ENCODE assay signal across 23 cellular contexts in genomic region chr9:129851821-129852220, GRCh38. TPM values are rescaled to one million over a fixed set of nuclear protein-coding genes. Genes with fewer than 3 reads are reported as not detected.
DNase-seq lines count a peak whose midpoint lies in the region; ATAC-seq and TF ChIP-seq lines count a peak whose summit lies in the region.
"Had no signal": no experiment of that assay in that cellular context is flagged by ENCODE, and none has a peak within 500 bp of the region (broad histone marks: within the 10 kb centered on the region; RNA-seq: fewer than 3 reads in every experiment).

No MANE protein-coding gene starts in this region.

- peaks cover 24% of the 10 kb centered on the region for H3K4me1 ChIP-seq in PC-9 (replicated peaks; ENCODE audit: insufficient read depth)

- BruUV-seq in PC-9 (replicated peaks; lab: Mats Ljungman, UMichigan), result no TSS peak

- H3K4me2 ChIP-seq in PC-9, result peak overlapping the region; percentile 37; the same call in 1 of the 2 replicates
- H3K4me2 ChIP-seq: smooth muscle cell had no signal

- peaks cover 65% of the 10 kb centered on the region for H3K4me1 Mint-ChIP-seq in activated naive CD8-positive, alpha-beta T cell (ENCODE audit: low read depth)
- H3K4me1 Mint-ChIP-seq in activated naive CD8-positive, alpha-beta T cell treated with anti-CD3 and anti-CD28 coated beads, Interleukin-2, amount 50 U/mL, for 24 hours, result peaks cover 38% of the 10 kb centered on the region
- H3K4me1 Mint-ChIP-seq in mesothelial cell of epicardium (peaks cover 30% of the 10 kb centered on the region), type B pancreatic cell (ENCODE audit: unreplicated experiment) (peaks cover 21% of the 10 kb centered on the region)

- no peak overlapping the region for H2AFZ ChIP-seq in PC-9

- no peaks in the 10 kb centered on the region for H3K9me3 Mint-ChIP-seq in activated naive CD8-positive, alpha-beta T cell (ENCODE audit: low read depth)
- H3K9me3 Mint-ChIP-seq in activated naive CD8-positive, alpha-beta T cell treated with anti-CD3 and anti-CD28 coated beads, Interleukin-2, amount 50 U/mL, for 24 hours, result no peaks in the 10 kb centered on the region
- H3K9me3 Mint-ChIP-seq in mesothelial cell of epicardium (no peaks in the 10 kb centered on the region), type B pancreatic cell (no peaks in the 10 kb centered on the region)
- H3K9me3 Mint-ChIP-seq: stimulated activated effector memory CD8-positive, alpha-beta T cell treated with anti-CD3 and anti-CD28 coated beads, Interleukin-12 subunit alpha, Interleukin-12 subunit beta, amount 100 ng/mL, for 72 hours had no signal

- no peaks in the 10 kb centered on the region; the same call in 1 of the 2 replicates for H3K9me3 ChIP-seq in PC-9 (ENCODE audit: insufficient read depth, low read depth)

- H3K36me3 ChIP-seq in PC-9 (ENCODE audit: low read depth), result no peaks in the 10 kb centered on the region

- intact Hi-C loops in PC-9 (cut with micrococcal nuclease; ENCODE audit: unreplicated experiment), result no loop called here

- H3K27me3 Mint-ChIP-seq in activated naive CD8-positive, alpha-beta T cell, result no peaks in the 10 kb centered on the region
- no peaks in the 10 kb centered on the region for H3K27me3 Mint-ChIP-seq in activated naive CD8-positive, alpha-beta T cell treated with anti-CD3 and anti-CD28 coated beads, Interleukin-2, amount 50 U/mL, for 24 hours
- no peaks in the 10 kb centered on the region for H3K27me3 Mint-ChIP-seq in mesothelial cell of epicardium (ENCODE audit: low read depth)
- no peaks in the 10 kb centered on the region for H3K27me3 Mint-ChIP-seq in type B pancreatic cell

- no peak overlapping the region for H3K4me3 ChIP-seq in PC-9
- H3K4me3 ChIP-seq: smooth muscle cell had no signal

- no peak for DNase-seq in activated naive CD8-positive, alpha-beta T cell treated with anti-CD3 and anti-CD28 coated beads, Interleukin-2, amount 50 U/mL, for 24 hours
- no peak for DNase-seq in PC-9
- no peak for DNase-seq in mesothelial cell of epicardium (ENCODE audit: low spot score in 2 of 2, unreplicated experiment in 2 of 2)
- no peak for DNase-seq in type B pancreatic cell (ENCODE audit: extremely low spot score, unreplicated experiment)
- no peak for DNase-seq in CD1c-positive myeloid dendritic cell (ENCODE audit: extremely low spot score)
- no peak for DNase-seq in HT-29 (ENCODE audit: low spot score)
- DNase-seq: activated CD4-positive, alpha-beta T cell treated with anti-CD3 and anti-CD28 coated beads for 4 hours; activated effector memory CD4-positive, alpha-beta T cell treated with anti-CD3 and anti-CD28 coated beads, Interleukin-2, amount 50 U/mL, for 16 hours; amniotic stem cell; cortex of kidney; hypothalamus; IMR-90; mesenchymal stem cell; NCI-H1092 treated with DMSO at 0.1 percent for 48 hours; NCI-H446 treated with DMSO at 0.1 percent for 48 hours; occipital lobe; SIG-M5 had no signal

- H3K79me2 ChIP-seq in PC-9 (ENCODE audit: low read depth), result no peaks in the 10 kb centered on the region

- POLR2A ChIA-PET in PC-9 (lab: Charles Lee; ENCODE audit: unreplicated experiment), result no interaction called here

- peaks cover 16% of the 10 kb centered on the region for H3K36me3 Mint-ChIP-seq in activated naive CD8-positive, alpha-beta T cell
- peaks cover 41% of the 10 kb centered on the region for H3K36me3 Mint-ChIP-seq in activated naive CD8-positive, alpha-beta T cell treated with anti-CD3 and anti-CD28 coated beads, Interleukin-2, amount 50 U/mL, for 24 hours (ENCODE audit: low read depth)
- H3K36me3 Mint-ChIP-seq in mesothelial cell of epicardium, result peaks cover 32% of the 10 kb centered on the region
- peaks cover 27% of the 10 kb centered on the region for H3K36me3 Mint-ChIP-seq in type B pancreatic cell

- H4K20me1 ChIP-seq in PC-9 (ENCODE audit: insufficient read depth), result no peaks in the 10 kb centered on the region

- ATAC-seq in activated naive CD8-positive, alpha-beta T cell treated with anti-CD3 and anti-CD28 coated beads, Interleukin-2, amount 50 U/mL, for 24 hours, result no peak
- no peak for ATAC-seq in GM21381 (IDR thresholded peaks at IDR 0.05; ENCODE audit: unreplicated experiment)
- ATAC-seq: left lobe of liver; stimulated activated effector memory CD8-positive, alpha-beta T cell treated with anti-CD3 and anti-CD28 coated beads, Interleukin-12 subunit alpha, Interleukin-12 subunit beta, amount 100 ng/mL, for 72 hours had no signal

- no peaks in the 10 kb centered on the region for H3K27me3 ChIP-seq in PC-9 (ENCODE audit: insufficient read depth, low read depth)

- no peak overlapping the region for H3K4me3 Mint-ChIP-seq in activated naive CD8-positive, alpha-beta T cell
- no peak overlapping the region for H3K4me3 Mint-ChIP-seq in activated naive CD8-positive, alpha-beta T cell treated with anti-CD3 and anti-CD28 coated beads, Interleukin-2, amount 50 U/mL, for 24 hours
- H3K4me3 Mint-ChIP-seq in mesothelial cell of epicardium (no peak overlapping the region), type B pancreatic cell (peak overlapping the region; percentile 38)
- H3K4me3 Mint-ChIP-seq: stimulated activated effector memory CD8-positive, alpha-beta T cell treated with anti-CD3 and anti-CD28 coated beads, Interleukin-12 subunit alpha, Interleukin-12 subunit beta, amount 100 ng/mL, for 72 hours had no signal

- peak overlapping the region; percentile 54 for H3K27ac Mint-ChIP-seq in activated naive CD8-positive, alpha-beta T cell
- no peak overlapping the region for H3K27ac Mint-ChIP-seq in activated naive CD8-positive, alpha-beta T cell treated with anti-CD3 and anti-CD28 coated beads, Interleukin-2, amount 50 U/mL, for 24 hours
- H3K27ac Mint-ChIP-seq in mesothelial cell of epicardium (peak overlapping the region; percentile 81), type B pancreatic cell (peak overlapping the region; percentile 93)
- H3K27ac Mint-ChIP-seq: stimulated activated effector memory CD8-positive, alpha-beta T cell treated with anti-CD3 and anti-CD28 coated beads, Interleukin-12 subunit alpha, Interleukin-12 subunit beta, amount 100 ng/mL, for 72 hours had no signal

- CTCF ChIA-PET in PC-9 (lab: Charles Lee), result interaction anchor here (1.2 kb wide), 1 partner anchor 12 kb away, joined by 3 read pairs; no protein-coding TSS in a partner anchor

- H3K9me2 ChIP-seq in PC-9 (ENCODE audit: insufficient read depth), result no peaks in the 10 kb centered on the region

- TF ChIP-seq CTCF in PC-9 (conservative IDR thresholded peaks at IDR 0.05), result no peak
- TF ChIP-seq CTCF in mesothelial cell of epicardium (IDR thresholded peaks at IDR 0.05; ENCODE audit: unreplicated experiment), result no peak
- no peak for TF ChIP-seq CTCF in type B pancreatic cell (conservative IDR thresholded peaks at IDR 0.05)

- H3F3A ChIP-seq in PC-9 (ENCODE audit: insufficient read depth, low read depth), result peaks cover 18% of the 10 kb centered on the region

- no peak overlapping the region for H3K27ac ChIP-seq in PC-9
- H3K27ac ChIP-seq: C4-2B had no signal

RNA-seq across cellular contexts. Expression of gene USP20, which starts 16.6 kb away (rescaled TPM):
- 22.1 and 27.8 TPM in 2 replicates for total RNA-seq in PC-9 (2021)
- total RNA-seq in mesothelial cell of epicardium, result 47.1 to 49.0 TPM (median 47.7 TPM) in 3 replicates
- 37.8 and 39.2 TPM in 2 replicates for total RNA-seq in type B pancreatic cell (ENCODE audit: low replicate concordance)
- total RNA-seq in HT-29 (2014; rRNA removed; shearing (Covaris generic)), result 12.4 and 14.8 TPM in 2 replicates

RNA-seq across cellular contexts. Expression of gene C9orf78, which starts 16.7 kb away (rescaled TPM):
- 39.2 and 51.7 TPM in 2 replicates for total RNA-seq in PC-9 (2021)
- total RNA-seq in mesothelial cell of epicardium, result 28.2 to 31.0 TPM (median 29.9 TPM) in 3 replicates
- 33.6 and 35.4 TPM in 2 replicates for total RNA-seq in type B pancreatic cell (ENCODE audit: low replicate concordance)
- 27.9 and 37.8 TPM in 2 replicates for total RNA-seq in HT-29 (2014; rRNA removed; shearing (Covaris generic))

RNA-seq across cellular contexts. Expression of gene TOR1A, which starts 27.9 kb away (rescaled TPM):
- total RNA-seq in PC-9 (2021), result 33.8 and 43.5 TPM in 2 replicates
- total RNA-seq in mesothelial cell of epicardium, result 33.7 to 34.8 TPM (median 33.8 TPM) in 3 replicates
- 28.5 and 36.2 TPM in 2 replicates for total RNA-seq in type B pancreatic cell (ENCODE audit: low replicate concordance)
- 21.3 and 25.2 TPM in 2 replicates for total RNA-seq in HT-29 (2014; rRNA removed; shearing (Covaris generic))

RNA-seq across cellular contexts. Expression of gene TOR1B, which starts 48.8 kb away (rescaled TPM):
- total RNA-seq in PC-9 (2021), result 26.5 and 30.5 TPM in 2 replicates
- total RNA-seq in mesothelial cell of epicardium, result 15.3 to 18.0 TPM (median 16.1 TPM) in 3 replicates
- total RNA-seq in type B pancreatic cell (ENCODE audit: low replicate concordance), result 19.4 and 23.5 TPM in 2 replicates
- total RNA-seq in HT-29 (2014; rRNA removed; shearing (Covaris generic)), result 25.0 and 27.1 TPM in 2 replicates
